1 cellular context compared by ENCODE assay signal in the genomic region with DNA sequence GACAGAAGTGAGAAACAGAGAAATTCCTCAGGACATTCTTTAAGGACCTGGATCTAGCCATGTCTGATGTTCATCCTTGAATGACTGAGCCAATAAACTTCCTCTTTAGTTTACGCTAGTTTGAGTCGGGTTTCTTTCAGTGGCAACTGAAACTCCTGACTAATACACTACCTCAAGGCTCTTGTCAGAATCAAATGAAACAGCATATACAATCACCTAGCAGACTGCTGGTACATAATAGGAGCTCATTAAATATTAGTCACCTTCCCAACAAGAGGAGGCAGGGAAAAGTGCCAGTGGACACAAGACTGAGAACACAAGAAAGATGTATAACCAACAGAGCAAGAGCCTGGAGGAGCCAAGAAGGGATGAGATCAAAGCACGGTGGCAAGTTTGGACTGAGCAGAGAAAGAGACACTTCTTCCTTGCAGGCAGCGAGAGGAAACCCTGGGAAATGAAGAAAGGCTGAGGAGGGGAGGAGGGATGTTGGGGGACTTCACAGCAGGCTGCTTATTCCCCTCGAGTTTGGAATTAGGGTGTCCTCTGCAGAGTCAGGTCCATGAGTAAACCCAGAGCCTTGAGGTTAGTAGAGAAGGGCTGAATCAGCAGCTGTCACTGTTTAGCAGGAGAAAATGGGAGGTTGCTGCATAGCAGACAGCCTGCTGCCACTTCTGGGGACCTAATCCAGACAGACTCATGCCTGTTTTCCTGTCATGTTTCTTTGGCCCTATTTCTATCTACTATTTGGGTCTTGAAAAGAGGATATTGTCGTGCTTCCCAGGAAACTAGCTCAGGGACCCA.
TF ChIP-seq lines count a peak whose summit lies in the region.

No MANE protein-coding gene starts in this region.

TF ChIP-seq in GM23338, 12 proteins besides CTCF, POLR2A, EP300 and RAD21 (continued from another document):
- TF ChIP-seq, protein P1, sequence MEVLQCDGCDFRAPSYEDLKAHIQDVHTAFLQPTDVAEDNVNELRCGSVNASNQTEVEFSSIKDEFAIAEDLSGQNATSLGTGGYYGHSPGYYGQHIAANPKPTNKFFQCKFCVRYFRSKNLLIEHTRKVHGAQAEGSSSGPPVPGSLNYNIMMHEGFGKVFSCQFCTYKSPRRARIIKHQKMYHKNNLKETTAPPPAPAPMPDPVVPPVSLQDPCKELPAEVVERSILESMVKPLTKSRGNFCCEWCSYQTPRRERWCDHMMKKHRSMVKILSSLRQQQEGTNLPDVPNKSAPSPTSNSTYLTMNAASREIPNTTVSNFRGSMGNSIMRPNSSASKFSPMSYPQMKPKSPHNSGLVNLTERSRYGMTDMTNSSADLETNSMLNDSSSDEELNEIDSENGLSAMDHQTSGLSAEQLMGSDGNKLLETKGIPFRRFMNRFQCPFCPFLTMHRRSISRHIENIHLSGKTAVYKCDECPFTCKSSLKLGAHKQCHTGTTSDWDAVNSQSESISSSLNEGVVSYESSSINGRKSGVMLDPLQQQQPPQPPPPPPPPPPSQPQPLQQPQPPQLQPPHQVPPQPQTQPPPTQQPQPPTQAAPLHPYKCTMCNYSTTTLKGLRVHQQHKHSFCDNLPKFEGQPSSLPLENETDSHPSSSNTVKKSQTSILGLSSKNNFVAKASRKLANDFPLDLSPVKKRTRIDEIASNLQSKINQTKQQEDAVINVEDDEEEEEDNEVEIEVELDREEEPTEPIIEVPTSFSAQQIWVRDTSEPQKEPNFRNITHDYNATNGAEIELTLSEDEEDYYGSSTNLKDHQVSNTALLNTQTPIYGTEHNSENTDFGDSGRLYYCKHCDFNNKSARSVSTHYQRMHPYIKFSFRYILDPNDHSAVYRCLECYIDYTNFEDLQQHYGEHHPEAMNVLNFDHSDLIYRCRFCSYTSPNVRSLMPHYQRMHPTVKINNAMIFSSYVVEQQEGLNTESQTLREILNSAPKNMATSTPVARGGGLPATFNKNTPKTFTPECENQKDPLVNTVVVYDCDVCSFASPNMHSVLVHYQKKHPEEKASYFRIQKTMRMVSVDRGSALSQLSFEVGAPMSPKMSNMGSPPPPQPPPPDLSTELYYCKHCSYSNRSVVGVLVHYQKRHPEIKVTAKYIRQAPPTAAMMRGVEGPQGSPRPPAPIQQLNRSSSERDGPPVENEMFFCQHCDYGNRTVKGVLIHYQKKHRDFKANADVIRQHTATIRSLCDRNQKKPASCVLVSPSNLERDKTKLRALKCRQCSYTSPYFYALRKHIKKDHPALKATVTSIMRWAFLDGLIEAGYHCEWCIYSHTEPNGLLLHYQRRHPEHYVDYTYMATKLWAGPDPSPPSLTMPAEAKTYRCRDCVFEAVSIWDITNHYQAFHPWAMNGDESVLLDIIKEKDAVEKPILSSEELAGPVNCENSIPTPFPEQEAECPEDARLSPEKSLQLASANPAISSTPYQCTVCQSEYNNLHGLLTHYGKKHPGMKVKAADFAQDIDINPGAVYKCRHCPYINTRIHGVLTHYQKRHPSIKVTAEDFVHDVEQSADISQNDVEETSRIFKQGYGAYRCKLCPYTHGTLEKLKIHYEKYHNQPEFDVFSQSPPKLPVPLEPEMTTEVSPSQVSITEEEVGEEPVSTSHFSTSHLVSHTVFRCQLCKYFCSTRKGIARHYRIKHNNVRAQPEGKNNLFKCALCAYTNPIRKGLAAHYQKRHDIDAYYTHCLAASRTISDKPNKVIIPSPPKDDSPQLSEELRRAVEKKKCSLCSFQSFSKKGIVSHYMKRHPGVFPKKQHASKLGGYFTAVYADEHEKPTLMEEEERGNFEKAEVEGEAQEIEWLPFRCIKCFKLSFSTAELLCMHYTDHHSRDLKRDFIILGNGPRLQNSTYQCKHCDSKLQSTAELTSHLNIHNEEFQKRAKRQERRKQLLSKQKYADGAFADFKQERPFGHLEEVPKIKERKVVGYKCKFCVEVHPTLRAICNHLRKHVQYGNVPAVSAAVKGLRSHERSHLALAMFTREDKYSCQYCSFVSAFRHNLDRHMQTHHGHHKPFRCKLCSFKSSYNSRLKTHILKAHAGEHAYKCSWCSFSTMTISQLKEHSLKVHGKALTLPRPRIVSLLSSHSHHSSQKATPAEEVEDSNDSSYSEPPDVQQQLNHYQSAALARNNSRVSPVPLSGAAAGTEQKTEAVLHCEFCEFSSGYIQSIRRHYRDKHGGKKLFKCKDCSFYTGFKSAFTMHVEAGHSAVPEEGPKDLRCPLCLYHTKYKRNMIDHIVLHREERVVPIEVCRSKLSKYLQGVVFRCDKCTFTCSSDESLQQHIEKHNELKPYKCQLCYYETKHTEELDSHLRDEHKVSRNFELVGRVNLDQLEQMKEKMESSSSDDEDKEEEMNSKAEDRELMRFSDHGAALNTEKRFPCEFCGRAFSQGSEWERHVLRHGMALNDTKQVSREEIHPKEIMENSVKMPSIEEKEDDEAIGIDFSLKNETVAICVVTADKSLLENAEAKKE (CRISPR knock-in tag; IDR thresholded peaks at IDR 0.05) = no peak
- no peak for TF ChIP-seq EZH2phosphoT487 (IDR thresholded peaks at IDR 0.05; ENCODE audit: unreplicated experiment)
- TF ChIP-seq REST (IDR thresholded peaks at IDR 0.05; ENCODE audit: unreplicated experiment) = no peak
- TF ChIP-seq JUNB (IDR thresholded peaks at IDR 0.05; ENCODE audit: unreplicated experiment) = no peak
- no peak for TF ChIP-seq POLR2AphosphoS5 (IDR thresholded peaks at IDR 0.05; ENCODE audit: low read depth)
- TF ChIP-seq STAT1 (IDR thresholded peaks at IDR 0.05; ENCODE audit: unreplicated experiment) = no peak
- TF ChIP-seq EZH2 (IDR thresholded peaks at IDR 0.05; ENCODE audit: low read depth, unreplicated experiment) = no peak
- no peak for TF ChIP-seq ETS1 (IDR thresholded peaks at IDR 0.05)
- no peak for TF ChIP-seq CREB1 (CRISPR knock-in tag; IDR thresholded peaks at IDR 0.05; ENCODE audit: low read depth)
- TF ChIP-seq ZNF331 (CRISPR knock-in tag; IDR thresholded peaks at IDR 0.05; ENCODE audit: low read depth) = no peak
